Comparison of ENCODE assay signal across 11 cellular contexts in genomic region chr10:15238553-15239335, GRCh38.
DNase-seq lines count a peak whose midpoint lies in the region; ATAC-seq, FAIRE-seq and TF ChIP-seq lines count a peak whose summit lies in the region.
"Had no signal": no experiment of that assay in that cellular context is flagged by ENCODE, and none has a peak within 500 bp of the region (broad histone marks: within the 10 kb centered on the region; RNA-seq: fewer than 3 reads in every experiment).

No MANE protein-coding gene starts in this region.

- H3K4me1 Mint-ChIP-seq in activated naive CD8-positive, alpha-beta T cell treated with anti-CD3 and anti-CD28 coated beads, Interleukin-2, amount 10 ng/mL, durations not matched to agents 7 days and 5 days = peaks cover 9% of the 10 kb centered on the region

- H3K4me3 ChIP-seq in MG63 = no peak overlapping the region
- H3K4me3 ChIP-seq: breast epithelium had no signal

- FAIRE-seq in islet of Langerhans (lab: Jason Lieb, UNC) = peak; percentile 60

- no peaks in the 10 kb centered on the region for H3K9me3 ChIP-seq in MG63
- H3K9me3 ChIP-seq: breast epithelium had no signal

- no peaks in the 10 kb centered on the region for H3K9me3 Mint-ChIP-seq in activated naive CD8-positive, alpha-beta T cell treated with anti-CD3 and anti-CD28 coated beads, Interleukin-2, amount 10 ng/mL, durations not matched to agents 7 days and 5 days

- ATAC-seq in activated naive CD8-positive, alpha-beta T cell treated with anti-CD3 and anti-CD28 coated beads, Interleukin-2, amount 10 ng/mL, durations not matched to agents 7 days and 5 days (ENCODE audit: low read depth) = peak; percentile 52
- ATAC-seq in GM21390 (IDR thresholded peaks at IDR 0.05; ENCODE audit: unreplicated experiment) (no peak), foreskin keratinocyte (no peak)

- peaks cover 27% of the 10 kb centered on the region for H3K36me3 ChIP-seq in MG63
- H3K36me3 ChIP-seq: breast epithelium had no signal

- H3K36me3 Mint-ChIP-seq in activated naive CD8-positive, alpha-beta T cell treated with anti-CD3 and anti-CD28 coated beads, Interleukin-2, amount 10 ng/mL, durations not matched to agents 7 days and 5 days = no peaks in the 10 kb centered on the region

- no peak for TF ChIP-seq CTCF in foreskin keratinocyte (conservative IDR thresholded peaks at IDR 0.05)

- peaks cover 2% of the 10 kb centered on the region for H3K27me3 Mint-ChIP-seq in activated naive CD8-positive, alpha-beta T cell treated with anti-CD3 and anti-CD28 coated beads, Interleukin-2, amount 10 ng/mL, durations not matched to agents 7 days and 5 days

- no peaks in the 10 kb centered on the region for H3K4me1 ChIP-seq in foreskin keratinocyte
- H3K4me1 ChIP-seq: breast epithelium had no signal

- peak overlapping the region; percentile 45 for H3K4me3 Mint-ChIP-seq in activated naive CD8-positive, alpha-beta T cell treated with anti-CD3 and anti-CD28 coated beads, Interleukin-2, amount 10 ng/mL, durations not matched to agents 7 days and 5 days

- H3K27ac Mint-ChIP-seq in activated naive CD8-positive, alpha-beta T cell treated with anti-CD3 and anti-CD28 coated beads, Interleukin-2, amount 10 ng/mL, durations not matched to agents 7 days and 5 days = no peak overlapping the region

- peak; percentile 15 for DNase-seq in stimulated activated CD4-positive, alpha-beta T cell treated with anti-CD3 and anti-CD28 coated beads, Interleukin-4, amount 100 ng/mL, for 24 hours
- DNase-seq in stimulated activated CD4-positive, alpha-beta T cell treated with anti-CD3 and anti-CD28 coated beads, Interleukin-4, amount 100 ng/mL, for 1 hour = no peak
- DNase-seq in activated naive CD8-positive, alpha-beta T cell treated with anti-CD3 and anti-CD28 coated beads, Interleukin-2, amount 10 ng/mL, durations not matched to agents 7 days and 5 days = no peak
- DNase-seq in MG63 = no peak
- no peak for DNase-seq in NCI-H345 treated with DMSO at 0.1 percent for 48 hours (lab: John Stamatoyannopoulos, UW; ENCODE audit: unreplicated experiment)
- no peak for DNase-seq in foreskin keratinocyte
- DNase-seq: left cardiac atrium; stimulated activated CD4-positive, alpha-beta T cell treated with anti-CD3 and anti-CD28 coated beads, Interleukin-2, amount 100 ng/mL, for 24 hours had no signal

- H3K27me3 ChIP-seq in MG63 (no peaks in the 10 kb centered on the region), foreskin keratinocyte (no peaks in the 10 kb centered on the region)
- H3K27me3 ChIP-seq: breast epithelium had no signal

- H3K27ac ChIP-seq in foreskin keratinocyte = no peak overlapping the region
- H3K27ac ChIP-seq: breast epithelium had no signal

- POLR2A ChIA-PET in activated naive CD8-positive, alpha-beta T cell treated with anti-CD3 and anti-CD28 coated beads, Interleukin-2, amount 10 ng/mL, durations not matched to agents 7 days and 5 days (lab: Charles Lee) = no interaction called here
